In genomic region chr5:154315756-154316155, GRCh38 we compare ENCODE assay signal across 6 cellular contexts.
"Had no signal": no experiment of that assay in that cellular context is flagged by ENCODE, and none has a peak within 500 bp of the region (broad histone marks: within the 10 kb centered on the region; RNA-seq: fewer than 3 reads in every experiment).

No MANE protein-coding gene starts in this region.

- DNase-seq: H9, HCEC 1CT, HFFc6, IMR-90 had no signal

- ATAC-seq: GM23338, K562 had no signal

- H3K9me3 Mint-ChIP-seq: GM23338, H9, HFFc6 had no signal

- H2AFZ ChIP-seq: GM23338 had no signal

- H3K4me3 Mint-ChIP-seq: GM23338, H9, HFFc6 had no signal

- H3K4me3 ChIP-seq: GM23338, K562 had no signal

- H3K4me2 ChIP-seq: GM23338 had no signal

- H3K27ac Mint-ChIP-seq: GM23338, H9, HFFc6 had no signal
